ENCODE assay signal across 12 cellular contexts in the genomic region with DNA sequence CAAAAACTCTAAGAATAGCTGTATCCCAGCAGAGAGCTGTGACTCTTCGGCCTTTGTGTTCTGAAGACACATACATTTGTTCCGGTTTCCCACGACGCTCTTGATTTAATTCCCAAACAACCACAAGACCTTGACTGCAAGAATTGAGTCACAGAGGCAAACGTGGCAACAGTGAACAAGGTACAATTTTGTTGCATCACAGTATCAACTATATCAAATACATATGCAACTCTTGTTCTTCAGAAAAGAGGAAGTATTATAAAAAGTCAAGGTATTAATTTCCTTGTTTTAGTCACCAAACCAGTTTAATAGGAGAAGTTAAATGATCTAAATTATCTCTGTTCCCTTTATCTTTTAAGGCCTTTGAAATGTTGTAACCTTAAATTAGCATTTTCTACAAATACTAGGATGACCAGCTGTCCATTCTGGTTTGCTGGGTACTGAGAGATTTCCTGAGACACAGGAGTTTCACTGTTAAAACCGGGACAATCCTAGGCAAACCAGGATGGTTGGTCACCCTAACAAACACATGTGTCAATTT.
DNase-seq lines count a peak whose midpoint lies in the region; ATAC-seq and TF ChIP-seq lines count a peak whose summit lies in the region.
"Had no signal": no experiment of that assay in that cellular context is flagged by ENCODE, and none has a peak within 500 bp of the region (broad histone marks: within the 10 kb centered on the region; RNA-seq: fewer than 3 reads in every experiment).

No MANE protein-coding gene starts in this region.

- TF ChIP-seq CTCF in astrocyte of the cerebellum (IDR thresholded peaks at IDR 0.05; ENCODE audit: low read depth, low read length, missing control alignments), result no peak

- ATAC-seq in GM18907 (IDR thresholded peaks at IDR 0.05; ENCODE audit: unreplicated experiment), result peak; percentile 57
- ATAC-seq in HG03378 (IDR thresholded peaks at IDR 0.05; ENCODE audit: unreplicated experiment), result peak; percentile 65
- ATAC-seq in stimulated activated memory B cell treated with anti-CD40 and anti-IgM and Interleukin-4, amounts not matched to agents 10 μg/mL and 1 μg/mL and 100 μg/mL, for 72 hours, result peak; percentile 88
- no peak for ATAC-seq in activated naive CD8-positive, alpha-beta T cell treated with anti-CD3 and anti-CD28 coated beads, Interleukin-2, amount 50 U/mL, for 24 hours
- ATAC-seq in HG02623 (IDR thresholded peaks at IDR 0.05; ENCODE audit: unreplicated experiment), result no peak
- ATAC-seq: natural killer cell had no signal

- H3K4me3 ChIP-seq in astrocyte of the cerebellum (ENCODE audit: low read depth, low read length), result no peak overlapping the region

- H3K4me1 Mint-ChIP-seq in stimulated activated memory B cell treated with anti-CD40 and anti-IgM and Interleukin-4, amounts not matched to agents 10 μg/mL and 1 μg/mL and 100 μg/mL, for 72 hours, result peaks cover 26% of the 10 kb centered on the region
- peaks cover 7% of the 10 kb centered on the region for H3K4me1 Mint-ChIP-seq in activated naive CD8-positive, alpha-beta T cell treated with anti-CD3 and anti-CD28 coated beads, Interleukin-2, amount 50 U/mL, for 24 hours
- H3K4me1 Mint-ChIP-seq: activated naive CD8-positive, alpha-beta T cell treated with anti-CD3 and anti-CD28 coated beads, Interleukin-2, amount 10 ng/mL, durations not matched to agents 7 days and 5 days had no signal

- no peaks in the 10 kb centered on the region for H3K27me3 Mint-ChIP-seq in stimulated activated memory B cell treated with anti-CD40 and anti-IgM and Interleukin-4, amounts not matched to agents 10 μg/mL and 1 μg/mL and 100 μg/mL, for 72 hours
- no peaks in the 10 kb centered on the region for H3K27me3 Mint-ChIP-seq in activated naive CD8-positive, alpha-beta T cell treated with anti-CD3 and anti-CD28 coated beads, Interleukin-2, amount 50 U/mL, for 24 hours
- H3K27me3 Mint-ChIP-seq: activated naive CD8-positive, alpha-beta T cell treated with anti-CD3 and anti-CD28 coated beads, Interleukin-2, amount 10 ng/mL, durations not matched to agents 7 days and 5 days had no signal

- DNase-seq in astrocyte of the cerebellum (ENCODE audit: low read depth) (peak; percentile 54), DMS 273 treated with DMSO at 0.1 percent for 48 hours (lab: John Stamatoyannopoulos, UW) (no peak)
- DNase-seq in activated naive CD8-positive, alpha-beta T cell treated with anti-CD3 and anti-CD28 coated beads, Interleukin-2, amount 50 U/mL, for 24 hours, result no peak
- DNase-seq in effector CD8-positive, alpha-beta T cell (lab: John Stamatoyannopoulos, UW), result no peak
- DNase-seq: activated naive CD8-positive, alpha-beta T cell treated with anti-CD3 and anti-CD28 coated beads, Interleukin-2, amount 10 ng/mL, durations not matched to agents 7 days and 5 days; foreskin melanocyte; natural killer cell; NCI-H2171 had no signal

- H3K27ac Mint-ChIP-seq in stimulated activated memory B cell treated with anti-CD40 and anti-IgM and Interleukin-4, amounts not matched to agents 10 μg/mL and 1 μg/mL and 100 μg/mL, for 72 hours, result peak overlapping the region; percentile 36
- H3K27ac Mint-ChIP-seq in activated naive CD8-positive, alpha-beta T cell treated with anti-CD3 and anti-CD28 coated beads, Interleukin-2, amount 50 U/mL, for 24 hours, result no peak overlapping the region
- H3K27ac Mint-ChIP-seq: activated naive CD8-positive, alpha-beta T cell treated with anti-CD3 and anti-CD28 coated beads, Interleukin-2, amount 10 ng/mL, durations not matched to agents 7 days and 5 days; natural killer cell had no signal

- peaks cover 51% of the 10 kb centered on the region for H3K36me3 Mint-ChIP-seq in stimulated activated memory B cell treated with anti-CD40 and anti-IgM and Interleukin-4, amounts not matched to agents 10 μg/mL and 1 μg/mL and 100 μg/mL, for 72 hours
- H3K36me3 Mint-ChIP-seq in activated naive CD8-positive, alpha-beta T cell treated with anti-CD3 and anti-CD28 coated beads, Interleukin-2, amount 50 U/mL, for 24 hours (ENCODE audit: low read depth), result peaks cover 33% of the 10 kb centered on the region

- H3K9me3 Mint-ChIP-seq in stimulated activated memory B cell treated with anti-CD40 and anti-IgM and Interleukin-4, amounts not matched to agents 10 μg/mL and 1 μg/mL and 100 μg/mL, for 72 hours, result no peaks in the 10 kb centered on the region
- H3K9me3 Mint-ChIP-seq in activated naive CD8-positive, alpha-beta T cell treated with anti-CD3 and anti-CD28 coated beads, Interleukin-2, amount 50 U/mL, for 24 hours, result no peaks in the 10 kb centered on the region
- H3K9me3 Mint-ChIP-seq: activated naive CD8-positive, alpha-beta T cell treated with anti-CD3 and anti-CD28 coated beads, Interleukin-2, amount 10 ng/mL, durations not matched to agents 7 days and 5 days; natural killer cell had no signal

- H3K4me3 Mint-ChIP-seq in stimulated activated memory B cell treated with anti-CD40 and anti-IgM and Interleukin-4, amounts not matched to agents 10 μg/mL and 1 μg/mL and 100 μg/mL, for 72 hours, result no peak overlapping the region
- no peak overlapping the region for H3K4me3 Mint-ChIP-seq in activated naive CD8-positive, alpha-beta T cell treated with anti-CD3 and anti-CD28 coated beads, Interleukin-2, amount 50 U/mL, for 24 hours
- H3K4me3 Mint-ChIP-seq: activated naive CD8-positive, alpha-beta T cell treated with anti-CD3 and anti-CD28 coated beads, Interleukin-2, amount 10 ng/mL, durations not matched to agents 7 days and 5 days; natural killer cell had no signal

- in situ Hi-C loops in astrocyte of the cerebellum (cut with HindIII; ENCODE audit: low sequenced_read_pairs), result no loop called here

Comparison
In these comparisons a context has a peak if more than half of its experiments do, and no peak if none do; other contexts are left out.
1. ATAC-seq: peak in GM18907 (single experiment), HG03378 (single experiment) and stimulated activated memory B cell treated with anti-CD40 and anti-IgM and Interleukin-4, amounts not matched to agents 10 μg/mL and 1 μg/mL and 100 μg/mL, for 72 hours (single experiment); none in activated naive CD8-positive, alpha-beta T cell treated with anti-CD3 and anti-CD28 coated beads, Interleukin-2, amount 50 U/mL, for 24 hours (single experiment) and HG02623 (single experiment).